9 cellular contexts compared by ENCODE assay signal in genomic region chr2:37323770-37324535, GRCh38. TPM values are rescaled to one million over a fixed set of nuclear protein-coding genes. Genes with fewer than 3 reads are reported as not detected.
DNase-seq lines count a peak whose midpoint lies in the region; ATAC-seq, FAIRE-seq and TF ChIP-seq lines count a peak whose summit lies in the region.
"Had no signal": no experiment of that assay in that cellular context is flagged by ENCODE, and none has a peak within 500 bp of the region (broad histone marks: within the 10 kb centered on the region; RNA-seq: fewer than 3 reads in every experiment).

No MANE protein-coding gene starts in this region.

- peak overlapping the region; percentile 80 for H3K4me2 ChIP-seq in HepG2 (ENCODE audit: low read depth, low read length)

- under 1% methylated on average over 53 of the region's 62 CpGs for WGBS in HUES64
- WGBS in HepG2 (ENCODE audit: low lambda C conversion rate) = 2% methylated on average over 12 of the region's 62 CpGs

- H4K20me1 ChIP-seq in HepG2 (ENCODE audit: insufficient read depth, low read length) = no peaks in the 10 kb centered on the region

- no peak for TF ChIP-seq RAD21 in HepG2 (CRISPR knock-in tag; IDR thresholded peaks at IDR 0.05)

- TF ChIP-seq POLR2A in HepG2 (IDR thresholded peaks at IDR 0.05; ENCODE audit: insufficient read depth in 1 of 2, low read depth in 2 of 2, low read length in 2 of 2) = peak in 1 of 2 experiments; percentile 41; a peak in 2 of 4 replicates

- FAIRE-seq in HepG2 (lab: Jason Lieb, UNC) = no peak
- FAIRE-seq: TTC549 had no signal

- peak overlapping the region; percentile 29 for H2AFZ ChIP-seq in HepG2 (ENCODE audit: low read length)

- in situ Hi-C loops in HepG2 (cut with HindIII; ENCODE audit: extremely low pct_ligation_motif_present, low pct_unique_long_range_greater_than_20kb) = no loop called here

- intact Hi-C loops in colonic mucosa (cut with DNase I) = no loop called here
- intact Hi-C loops in HepG2 (cut with micrococcal nuclease; ENCODE audit: unreplicated experiment) = loop anchor here (1.0 to 2.0 kb wide), 2 partner anchors 19 to 93 kb away; partner anchors contain the start of genes CEBPZ and NDUFAF7

- H3K9me3 ChIP-seq in HUES64 (ENCODE audit: insufficient read depth, low read depth, low read length) = no peaks in the 10 kb centered on the region
- no peaks in the 10 kb centered on the region for H3K9me3 ChIP-seq in colonic mucosa
- H3K9me3 ChIP-seq in HepG2 (ENCODE audit: low read length) = no peaks in the 10 kb centered on the region

- ATAC-seq in GM21515 (IDR thresholded peaks at IDR 0.05; ENCODE audit: unreplicated experiment) = peak; percentile 29
- peak; percentile 54 for ATAC-seq in HepG2

- peaks cover 40% of the 10 kb centered on the region for H3K79me2 ChIP-seq in HepG2 (ENCODE audit: insufficient read depth, low read length)

- BruUV-seq in HepG2 (replicated peaks; lab: Mats Ljungman, UMichigan) = TSS peak; percentile 54

- H3K4me3 ChIP-seq in HUES64 (ENCODE audit: low read length) = peak overlapping the region; percentile 88
- peak overlapping the region; percentile 60 for H3K4me3 ChIP-seq in WI38 (ENCODE audit: low read depth, low read length)
- H3K4me3 ChIP-seq in colonic mucosa = peak overlapping the region; percentile 88
- H3K4me3 ChIP-seq in HepG2 (replicated peaks in 1 of 3; ENCODE audit: insufficient read depth in 1 of 3, low read depth in 2 of 3, low read length in 3 of 3) = peak overlapping the region; percentile 85 to 98 (median 90)

- H3K27ac ChIP-seq in HUES64 (ENCODE audit: low read depth, low read length) (peak overlapping the region; percentile 90), colonic mucosa (peak overlapping the region; percentile 81), HepG2 (ENCODE audit: extremely low read length, insufficient read depth, low read length) (peak overlapping the region; percentile 63)

- POLR2A ChIA-PET in HepG2 (lab: Yijun Ruan, JAX) = interaction anchor here (2.5 kb wide), 1 partner anchor 92 kb away, joined by 8 read pairs; the partner anchor contains the start of genes CEBPZ and NDUFAF7

- no peak for TF ChIP-seq EP300 in HepG2 (IDR thresholded peaks at IDR 0.05; ENCODE audit: low read depth in 2 of 2, low read length in 2 of 2)
- TF ChIP-seq EP300 in HepG2 (CRISPR knock-in tag; IDR thresholded peaks at IDR 0.05; ENCODE audit: borderline replicate concordance) = no peak

- DNase-seq in DMS153 (lab: John Stamatoyannopoulos, UW) (peak; percentile 20), colonic mucosa (peak; percentile 62), HepG2 (ENCODE audit: low spot score) (peak; percentile 29), GF-D8 (lab: John Stamatoyannopoulos, UW) (no peak)
- DNase-seq in stimulated activated CD4-positive, alpha-beta T cell treated with anti-CD3 and anti-CD28 coated beads, TNF-alpha, amount 100 ng/mL, for 4 hours (ENCODE audit: low read depth in 3 of 3) = peak in 2 of 3 experiments; percentile 5 to 17

- H3K27me3 ChIP-seq in HUES64 (ENCODE audit: insufficient read depth, low read length) (peaks cover 29% of the 10 kb centered on the region), colonic mucosa (no peaks in the 10 kb centered on the region), HepG2 (ENCODE audit: control insufficient read depth in 1 of 2, insufficient read depth in 2 of 2, low read length in 2 of 2) (peaks cover 3 to 20% of the 10 kb centered on the region in 2 experiments; a peak in 4 of 5 replicates)

- no peak for TF ChIP-seq CTCF in WI38 (IDR thresholded peaks at IDR 0.05; ENCODE audit: low read depth, low read length)
- TF ChIP-seq CTCF in colonic mucosa (IDR thresholded peaks at IDR 0.05) = no peak
- no peak for TF ChIP-seq CTCF in HepG2 (CRISPR knock-in tag; IDR thresholded peaks at IDR 0.05)

- CTCF ChIA-PET in HepG2 (lab: Yijun Ruan, JAX; ENCODE audit: low intra/inter-chr PET ratio, low total read pairs) = no interaction called here

- H3K9ac ChIP-seq in HUES64 (ENCODE audit: low read depth, low read length) (peak overlapping the region; percentile 97), colonic mucosa (ENCODE audit: low read depth in 2 of 2, low read length in 2 of 2) (peak overlapping the region; percentile 68 to 89), HepG2 (ENCODE audit: insufficient read depth, low read depth, low read length) (peak overlapping the region; percentile 84)

- H3K36me3 ChIP-seq in HUES64 (ENCODE audit: insufficient read depth, low read length) (peaks cover 17% of the 10 kb centered on the region), colonic mucosa (no peaks in the 10 kb centered on the region), HepG2 (replicated peaks in 1 of 2; ENCODE audit: control insufficient read depth in 1 of 2, insufficient read depth in 2 of 2, low read length in 2 of 2) (no peaks in the 10 kb centered on the region)

- H3K4me1 ChIP-seq in HUES64 (ENCODE audit: insufficient read depth, low read length) (peaks cover 28% of the 10 kb centered on the region), colonic mucosa (no peaks in the 10 kb centered on the region), HepG2 (ENCODE audit: insufficient read depth, low read length) (peaks cover 32% of the 10 kb centered on the region)

TF ChIP-seq in HepG2, 621 proteins besides CTCF, POLR2A, EP300 and RAD21 (continues in another document):
- TF ChIP-seq ZNF563 (CRISPR knock-in tag; IDR thresholded peaks at IDR 0.05) = no peak
- TF ChIP-seq SMAD3 (CRISPR knock-in tag; IDR thresholded peaks at IDR 0.05) = peak; percentile 44
- TF ChIP-seq HNRNPUL1 (IDR thresholded peaks at IDR 0.05; ENCODE audit: low read depth, low read length) = no peak
- TF ChIP-seq E2F1 (CRISPR knock-in tag; IDR thresholded peaks at IDR 0.05) = no peak

RNA-seq across cellular contexts. Expression of gene PRKD3, which starts 0.7 kb away (rescaled TPM):
- polyA plus RNA-seq in HUES64 (2013, experiment 1 of 2) = 41.3 TPM
- polyA plus RNA-seq in HUES64 (2013, experiment 2 of 2) = 44.4 TPM
- 10 to 100 TPM; 21.1 to 28.7 TPM for total RNA-seq in colonic mucosa
- 38.4 and 58.2 TPM in 2 replicates for total RNA-seq in HepG2 (2016; rRNA removed; fragmentation: Illumina TruSeq; extraction: Trizol)
- 28.3 and 40.1 TPM in 2 replicates for total RNA-seq in HepG2 (2016; cell fraction: cytosol; rRNA removed; fragmentation: Illumina TruSeq; extraction: Trizol; ENCODE audit: low read depth)
- total RNA-seq in HepG2 (2016; cell fraction: insoluble cytoplasmic fraction; rRNA removed; fragmentation: Illumina TruSeq; extraction: Trizol) = 41.3 and 58.4 TPM in 2 replicates
- total RNA-seq in HepG2 (2016; cell fraction: membrane; rRNA removed; fragmentation: Illumina TruSeq; extraction: Trizol) = 38.0 and 45.7 TPM in 2 replicates
- total RNA-seq in HepG2 (2016; cell fraction: nucleus; rRNA removed; fragmentation: Illumina TruSeq; extraction: Trizol) = 43.5 and 44.5 TPM in 2 replicates
- polyA plus RNA-seq in HepG2 (2011; rRNA removed) = 11.1 and 11.6 TPM in 2 replicates
- polyA plus RNA-seq in HepG2 (2011; cell fraction: cytosol; rRNA removed) = 6.3 and 10.2 TPM in 2 replicates
- polyA plus RNA-seq in HepG2 (2011; cell fraction: nucleus; rRNA removed) = 10.3 and 13.0 TPM in 2 replicates
- polyA plus RNA-seq in HepG2 (2012) = 13.3 and 16.2 TPM in 2 replicates
- polyA plus RNA-seq in HepG2 (2016; cell fraction: cytosol; fragmentation: Illumina TruSeq; extraction: Trizol; ENCODE audit: low read depth) = 3.5 and 4.0 TPM in 2 replicates
- 32.7 and 37.2 TPM in 2 replicates for polyA plus RNA-seq in HepG2 (2016; cell fraction: insoluble cytoplasmic fraction; fragmentation: Illumina TruSeq; extraction: Trizol; ENCODE audit: low read depth)
- polyA plus RNA-seq in HepG2 (2016; cell fraction: membrane; fragmentation: Illumina TruSeq; extraction: Trizol; ENCODE audit: low read depth) = 9.9 and 10.3 TPM in 2 replicates
- 20.8 and 26.2 TPM in 2 replicates for polyA plus RNA-seq in HepG2 (2016; cell fraction: nucleus; fragmentation: Illumina TruSeq; extraction: Trizol; ENCODE audit: insufficient read depth, low read depth)
- polyA minus RNA-seq in HepG2 (2011; rRNA and poly(A)+ RNA removed; ENCODE audit: low replicate concordance) = 19.1 and 29.6 TPM in 2 replicates
- 16.3 and 21.6 TPM in 2 replicates for polyA minus RNA-seq in HepG2 (2011; cell fraction: cytosol; rRNA and poly(A)+ RNA removed)
- 67.1 and 69.1 TPM in 2 replicates for polyA minus RNA-seq in HepG2 (2011; cell fraction: nucleus; rRNA and poly(A)+ RNA removed)

RNA-seq across cellular contexts. Expression of gene QPCT, which starts 20.5 kb away (rescaled TPM):
- 7.3 TPM for polyA plus RNA-seq in HUES64 (2013, experiment 1 of 2)
- polyA plus RNA-seq in HUES64 (2013, experiment 2 of 2) = 11.2 TPM
- total RNA-seq in colonic mucosa (10 to 100 TPM in 1 of 2 donors, 1 to 10 TPM in 1; 5.3 to 10.7 TPM), HepG2 (2016; rRNA removed; fragmentation: Illumina TruSeq; extraction: Trizol) (0.77 TPM in 1 of 2 replicates, not detected in the other)
- not detected in 2 replicates for total RNA-seq in HepG2 (2016; cell fraction: cytosol; rRNA removed; fragmentation: Illumina TruSeq; extraction: Trizol; ENCODE audit: low read depth)
- 0.39 and 0.48 TPM in 2 replicates for total RNA-seq in HepG2 (2016; cell fraction: insoluble cytoplasmic fraction; rRNA removed; fragmentation: Illumina TruSeq; extraction: Trizol)
- total RNA-seq in HepG2 (2016; cell fraction: membrane; rRNA removed; fragmentation: Illumina TruSeq; extraction: Trizol) = 0.38 and 0.68 TPM in 2 replicates
- total RNA-seq in HepG2 (2016; cell fraction: nucleus; rRNA removed; fragmentation: Illumina TruSeq; extraction: Trizol) = 0.60 and 0.99 TPM in 2 replicates
- polyA plus RNA-seq in HepG2 (2011; rRNA removed) = 1.1 and 1.2 TPM in 2 replicates
- polyA plus RNA-seq in HepG2 (2011; cell fraction: cytosol; rRNA removed) = 0.64 and 0.86 TPM in 2 replicates
- polyA plus RNA-seq in HepG2 (2011; cell fraction: nucleus; rRNA removed) = 0.29 and 0.35 TPM in 2 replicates
- 0.24 and 0.67 TPM in 2 replicates for polyA plus RNA-seq in HepG2 (2012)
- 0.12 and 0.25 TPM in 2 replicates for polyA plus RNA-seq in HepG2 (2016; cell fraction: cytosol; fragmentation: Illumina TruSeq; extraction: Trizol; ENCODE audit: low read depth)
- 0.21 and 0.29 TPM in 2 replicates for polyA plus RNA-seq in HepG2 (2016; cell fraction: insoluble cytoplasmic fraction; fragmentation: Illumina TruSeq; extraction: Trizol; ENCODE audit: low read depth)
- 0.24 and 0.45 TPM in 2 replicates for polyA plus RNA-seq in HepG2 (2016; cell fraction: membrane; fragmentation: Illumina TruSeq; extraction: Trizol; ENCODE audit: low read depth)
- polyA plus RNA-seq in HepG2 (2016; cell fraction: nucleus; fragmentation: Illumina TruSeq; extraction: Trizol; ENCODE audit: insufficient read depth, low read depth) = 2.1 and 2.6 TPM in 2 replicates
- 1.1 TPM in 1 of 2 replicates, not detected in the other for polyA minus RNA-seq in HepG2 (2011; rRNA and poly(A)+ RNA removed; ENCODE audit: low replicate concordance)
- 1.9 TPM in 1 of 2 replicates, not detected in the other for polyA minus RNA-seq in HepG2 (2011; cell fraction: cytosol; rRNA and poly(A)+ RNA removed)
- 0.99 TPM in 1 of 2 replicates, not detected in the other for polyA minus RNA-seq in HepG2 (2011; cell fraction: nucleus; rRNA and poly(A)+ RNA removed)
